Comparison of ENCODE assay signal across 19 cellular contexts in genomic region chr21:38848187-38848609, GRCh38. TPM values are rescaled to one million over a fixed set of nuclear protein-coding genes. Genes with fewer than 3 reads are reported as not detected.
DNase-seq lines count a peak whose midpoint lies in the region; ATAC-seq, FAIRE-seq and TF ChIP-seq lines count a peak whose summit lies in the region.
"Had no signal": no experiment of that assay in that cellular context is flagged by ENCODE, and none has a peak within 500 bp of the region (broad histone marks: within the 10 kb centered on the region; RNA-seq: fewer than 3 reads in every experiment).

No MANE protein-coding gene starts in this region.

- POLR2A ChIA-PET in RWPE1 (lab: Yijun Ruan, JAX; ENCODE audit: low non-redundant PET) = no interaction called here
- POLR2A ChIA-PET in PC-9 (lab: Charles Lee; ENCODE audit: unreplicated experiment) = no interaction called here

- H3K9me2 ChIP-seq in PC-9 (ENCODE audit: insufficient read depth) = no peaks in the 10 kb centered on the region

- DNase-seq in RWPE1 (ENCODE audit: low spot score) (no peak), epithelial cell of prostate (ENCODE audit: low read depth, low spot score) (no peak), right cardiac atrium (peak in 1 of 3 donors; percentile 64), sigmoid colon (peak; percentile 90), PC-9 (no peak), NCI-H146 treated with DMSO at 0.1 percent for 48 hours (lab: John Stamatoyannopoulos, UW; ENCODE audit: unreplicated experiment) (no peak), pancreas (no peak)
- DNase-seq: caudate nucleus; effector memory CD4-positive, alpha-beta T cell; foreskin melanocyte; left lung; NCI-H1417; NCI-H2171; spleen had no signal

- H3K9me3 ChIP-seq in right cardiac atrium (ENCODE audit: control insufficient read depth, low read length) = no peaks in the 10 kb centered on the region
- H3K9me3 ChIP-seq in sigmoid colon = no peaks in the 10 kb centered on the region
- H3K9me3 ChIP-seq in PC-9 (ENCODE audit: insufficient read depth, low read depth) = no peaks in the 10 kb centered on the region
- no peaks in the 10 kb centered on the region for H3K9me3 ChIP-seq in pancreas
- H3K9me3 ChIP-seq: left lung, ovary, SJSA1, spleen, suprapubic skin had no signal

- CTCF ChIA-PET in RWPE1 (lab: Yijun Ruan, JAX) (no interaction called here), PC-9 (lab: Charles Lee) (no interaction called here)

- H3K27ac ChIP-seq in RWPE1 = peak overlapping the region; percentile 88
- peak overlapping the region; percentile 58 for H3K27ac ChIP-seq in epithelial cell of prostate
- no peak overlapping the region for H3K27ac ChIP-seq in right cardiac atrium (ENCODE audit: low read length)
- H3K27ac ChIP-seq in sigmoid colon = peak overlapping the region in 3 of 4 donors; percentile 37 to 69 (median 55)
- no peak overlapping the region for H3K27ac ChIP-seq in PC-9
- no peak overlapping the region for H3K27ac ChIP-seq in pancreas
- H3K27ac ChIP-seq: left lung, ovary, SJSA1, spleen, suprapubic skin had no signal

- TF ChIP-seq POLR2A in sigmoid colon (IDR thresholded peaks at IDR 0.05) = no peak

- peak; percentile 47 to 91 (median 69) for TF ChIP-seq EP300 in sigmoid colon (IDR thresholded peaks at IDR 0.05)

- WGBS in right cardiac atrium = 40% methylated on average over 7 of the region's 7 CpGs
- 82 to 87% methylated on average over 7 of the region's 7 CpGs for WGBS in sigmoid colon, 2 donors
- whole genome bisulfite sequencing in pancreas, 2 donors = 59 to 65% methylated on average over 7 of the region's 7 CpGs

- TF ChIP-seq CTCF in RWPE1 (conservative IDR thresholded peaks at IDR 0.05; ENCODE audit: low read depth) (no peak), sigmoid colon (IDR thresholded peaks at IDR 0.05) (no peak), PC-9 (conservative IDR thresholded peaks at IDR 0.05) (no peak), pancreas (IDR thresholded peaks at IDR 0.05) (no peak)

- H3K36me3 ChIP-seq in sigmoid colon (no peaks in the 10 kb centered on the region), PC-9 (ENCODE audit: low read depth) (no peaks in the 10 kb centered on the region), pancreas (no peaks in the 10 kb centered on the region)
- H3K36me3 ChIP-seq: left lung, ovary, SJSA1, spleen, suprapubic skin had no signal

- no peaks in the 10 kb centered on the region for H3K4me1 ChIP-seq in right cardiac atrium (ENCODE audit: control insufficient read depth, insufficient read depth, low read length)
- peaks cover 0 to 19% (median 16%) of the 10 kb centered on the region in 4 donors for H3K4me1 ChIP-seq in sigmoid colon
- H3K4me1 ChIP-seq in PC-9 (replicated peaks; ENCODE audit: insufficient read depth) = peaks cover 4% of the 10 kb centered on the region
- no peaks in the 10 kb centered on the region for H3K4me1 ChIP-seq in pancreas
- H3K4me1 ChIP-seq: left lung had no signal

- no peak overlapping the region for H3K4me3 ChIP-seq in right cardiac atrium (ENCODE audit: low read length)
- H3K4me3 ChIP-seq in sigmoid colon = no peak overlapping the region
- H3K4me3 ChIP-seq in PC-9 = no peak overlapping the region
- H3K4me3 ChIP-seq in pancreas = no peak overlapping the region
- H3K4me3 ChIP-seq: left lung, ovary, SJSA1, spleen, suprapubic skin had no signal

- H3F3A ChIP-seq in PC-9 (ENCODE audit: insufficient read depth, low read depth) = no peaks in the 10 kb centered on the region

- H3K27me3 ChIP-seq in right cardiac atrium (ENCODE audit: control insufficient read depth, insufficient read depth) (no peaks in the 10 kb centered on the region), sigmoid colon (no peaks in the 10 kb centered on the region), PC-9 (ENCODE audit: insufficient read depth, low read depth) (no peaks in the 10 kb centered on the region), pancreas (no peaks in the 10 kb centered on the region)
- H3K27me3 ChIP-seq: left lung, ovary, SJSA1, suprapubic skin had no signal

- ATAC-seq in right cardiac atrium (peak; percentile 85 to 86), pancreas (no peak), HG02884 (IDR thresholded peaks at IDR 0.05; ENCODE audit: unreplicated experiment) (no peak)
- ATAC-seq: activated CD4-positive, CD25-positive, alpha-beta regulatory T cell treated with anti-CD3 and anti-CD28 coated beads, Interleukin-2, amount 50 U/mL, for 24 hours; left lung had no signal

- intact Hi-C loops in right cardiac atrium (cut with DNase I) (no loop called here), sigmoid colon (cut with DNase I) (no loop called here), PC-9 (cut with micrococcal nuclease; ENCODE audit: unreplicated experiment) (no loop called here), pancreas (cut with DNase I) (no loop called here)

- H2AFZ ChIP-seq in PC-9 = no peak overlapping the region

- BruUV-seq in PC-9 (replicated peaks; lab: Mats Ljungman, UMichigan) = no TSS peak

- no peak for FAIRE-seq in pancreas (lab: Jason Lieb, UNC)

- H3K79me2 ChIP-seq in PC-9 (ENCODE audit: low read depth) = no peaks in the 10 kb centered on the region

- no peak overlapping the region for H3K4me2 ChIP-seq in PC-9

- H4K20me1 ChIP-seq in PC-9 (ENCODE audit: insufficient read depth) = no peaks in the 10 kb centered on the region

RNA-seq across cellular contexts. Expression of gene ETS2, which starts 42.5 kb away (rescaled TPM):
- total RNA-seq in right cardiac atrium (10 to 100 TPM; 40.4 to 76.3 (median 44.8) TPM), sigmoid colon (100 to 1,000 TPM in 1 of 4 donors, 10 to 100 TPM in 3; 32.1 to 112 (median 41.7) TPM), PC-9 (2021) (20.4 and 25.2 TPM in 2 replicates), pancreas (10 to 100 TPM; 11.6 to 30.0 (median 17.9) TPM)
- polyA plus RNA-seq in right cardiac atrium (29.7 TPM), sigmoid colon (100 to 1,000 TPM in 1 of 3 donors, 10 to 100 TPM in 2; 47.4 to 133 (median 83.3) TPM), pancreas (10 to 100 TPM; 10.6 to 26.3 TPM)

Comparison
In these comparisons a context has a peak if more than half of its experiments do, and no peak if none do; other contexts are left out.
1. H3K27ac ChIP-seq: peak in RWPE1 (single experiment), epithelial cell of prostate (single experiment) and sigmoid colon (3 of 4); none in right cardiac atrium (single experiment), PC-9 (single experiment) and pancreas (0 of 4).
2. ATAC-seq: peak in right cardiac atrium (2 of 2); none in pancreas (0 of 4) and HG02884 (single experiment).